ENCODE assay signal across 22 cellular contexts in genomic region chr18:46554406-46554805, GRCh38.
"Had no signal": no experiment of that assay in that cellular context is flagged by ENCODE, and none has a peak within 500 bp of the region (broad histone marks: within the 10 kb centered on the region; RNA-seq: fewer than 3 reads in every experiment).

No MANE protein-coding gene starts in this region.

- DNase-seq: activated B cell treated with CpG ODN at 0.5 μM for 24 hours; activated CD4-positive, alpha-beta memory T cell treated with anti-CD3 and anti-CD28 coated beads for 36 hours; activated CD4-positive, alpha-beta T cell treated with anti-CD3 and anti-CD28 coated beads for 36 hours; activated CD4-positive, alpha-beta T cell treated with anti-CD3 and anti-CD28 coated beads, Interleukin-2, amount 10 ng/mL, durations not matched to agents 24 days and 14 days; activated CD8-positive, alpha-beta memory T cell treated with anti-CD3 and anti-CD28 coated beads, Interleukin-2, amount 10 ng/mL, durations not matched to agents 7 days and 5 days; activated CD8-positive, alpha-beta memory T cell treated with anti-CD3 and anti-CD28 coated beads, Interleukin-2, amount 50 U/mL, for 4 hours; activated CD8-positive, alpha-beta T cell treated with anti-CD3 and anti-CD28 coated beads, Interleukin-2, amount 10 ng/mL, durations not matched to agents 7 days and 5 days; activated effector memory CD4-positive, alpha-beta T cell treated with anti-CD3 and anti-CD28 coated beads, Interleukin-2, amount 50 U/mL, for 16 hours; activated naive CD4-positive, alpha-beta T cell; activated naive CD4-positive, alpha-beta T cell treated with anti-CD3 and anti-CD28 coated beads, Interleukin-2, amount 10 ng/mL, durations not matched to agents 7 days and 5 days; activated naive CD8-positive, alpha-beta T cell treated with anti-CD3 and anti-CD28 coated beads, Interleukin-2, amount 10 ng/mL, durations not matched to agents 7 days and 5 days; activated T-cell treated with anti-CD3 and anti-CD28 coated beads, Interleukin-2, amount 50 U/mL, for 1 hour; activated T-cell treated with anti-CD3 and anti-CD28 coated beads, Interleukin-2, amount 50 U/mL, for 48 hours; cortex of kidney; dermis blood vessel endothelial cell; effector CD8-positive, alpha-beta T cell; esophagus squamous epithelium; foreskin melanocyte; T-helper 1 cell; T-helper 17 cell; T1000; WERI-Rb-1 had no signal
